ENCODE assay signal across 26 cellular contexts in genomic region chr20:1505871-1506270, GRCh38. TPM values are rescaled to one million over a fixed set of nuclear protein-coding genes. Genes with fewer than 3 reads are reported as not detected.
"Had no signal": no experiment of that assay in that cellular context is flagged by ENCODE, and none has a peak within 500 bp of the region (broad histone marks: within the 10 kb centered on the region; RNA-seq: fewer than 3 reads in every experiment).

No MANE protein-coding gene starts in this region.

- H3K36me3 ChIP-seq: cardiac muscle cell, neutrophil, ovary, prostate gland, thoracic aorta, vagina had no signal

- H3K9me3 ChIP-seq: neutrophil, ovary, prostate gland, thoracic aorta, vagina had no signal

- H3K27ac ChIP-seq: cardiac muscle cell, neutrophil, ovary, prostate gland, thoracic aorta, vagina had no signal

- DNase-seq: activated B cell treated with CpG ODN at 0.5 μM for 24 hours; activated CD4-positive, alpha-beta T cell treated with anti-CD3 and anti-CD28 coated beads for 36 hours; activated CD4-positive, alpha-beta T cell treated with anti-CD3 and anti-CD28 coated beads, Interleukin-2, amount 50 U/mL, for 4 hours; activated CD8-positive, alpha-beta memory T cell treated with anti-CD3 and anti-CD28 coated beads for 24 hours; activated CD8-positive, alpha-beta memory T cell treated with anti-CD3 and anti-CD28 coated beads, Interleukin-2, amount 50 U/mL, for 4 hours; activated naive CD4-positive, alpha-beta T cell; activated naive CD8-positive, alpha-beta T cell treated with anti-CD3 and anti-CD28 coated beads for 36 hours; activated T-cell treated with anti-CD3 and anti-CD28 coated beads, Interleukin-2, amount 50 U/mL, for 24 hours; amniotic stem cell; cortex of kidney; erythroblast; hippocampal formation; left ventricle myocardium superior; ovary; stimulated activated CD4-positive, alpha-beta T cell treated with anti-CD3 and anti-CD28 coated beads, Interleukin-4, amount 100 ng/mL, for 24 hours; stimulated activated naive CD4-positive, alpha-beta T cell treated with Interleukin-2 at 50 U/mL for 16 hours; T1000 had no signal

- H3K4me1 ChIP-seq: prostate gland had no signal

- ATAC-seq: activated CD4-positive, alpha-beta T cell treated with anti-CD3 and anti-CD28 coated beads for 36 hours; left ventricle myocardium superior had no signal

- H3K4me3 ChIP-seq: cardiac muscle cell, ovary, prostate gland, thoracic aorta, vagina had no signal

- H3K27me3 ChIP-seq: ovary, vagina had no signal

RNA-seq across cellular contexts. Expression of gene SIRPB2, which starts 14.7 kb away (rescaled TPM):
- total RNA-seq: activated B cell treated with CpG ODN at 0.5 μM for 24 hours; activated CD4-positive, alpha-beta T cell treated with anti-CD3 and anti-CD28 coated beads for 36 hours; activated naive CD8-positive, alpha-beta T cell treated with anti-CD3 and anti-CD28 coated beads for 36 hours; activated T-helper 2 cell treated with anti-CD3 and anti-CD28 coated beads, Interferon-gamma antibody, Interleukin-2, Interleukin-4, amounts not matched to agents 10 μg/mL and 5 μg/mL and 100 μg/mL, durations not matched to agents 14 hours and 24 hours and 36 hours; cardiac muscle cell; myocyte had no signal
- polyA plus RNA-seq: cardiac muscle cell had no signal

RNA-seq across cellular contexts. Expression of gene SIRPD, which starts 51.6 kb away (rescaled TPM):
- total RNA-seq: activated B cell treated with CpG ODN at 0.5 μM for 24 hours; activated CD4-positive, alpha-beta T cell treated with anti-CD3 and anti-CD28 coated beads for 36 hours; cardiac muscle cell; cerebellum; frontal cortex; left ventricle myocardium superior; myocyte; ovary; thoracic aorta; vagina had no signal
- polyA plus RNA-seq: cardiac muscle cell, ovary had no signal
